In genomic region chr6:45504947-45505346, GRCh38 we compare ENCODE assay signal across 9 cellular contexts.
DNase-seq lines count a peak whose midpoint lies in the region; ATAC-seq and TF ChIP-seq lines count a peak whose summit lies in the region.
"Had no signal": no experiment of that assay in that cellular context is flagged by ENCODE, and none has a peak within 500 bp of the region (broad histone marks: within the 10 kb centered on the region; RNA-seq: fewer than 3 reads in every experiment).

No MANE protein-coding gene starts in this region.

- peaks cover 32% of the 10 kb centered on the region for H3K4me1 Mint-ChIP-seq in MCF 10A (ENCODE audit: insufficient read depth, unreplicated experiment)

- H3K27ac Mint-ChIP-seq in MCF 10A (ENCODE audit: low read depth, unreplicated experiment) = peak overlapping the region; percentile 41

- no peaks in the 10 kb centered on the region for H3K36me3 ChIP-seq in HUES64 (ENCODE audit: insufficient read depth, low read length)
- H3K36me3 ChIP-seq: upper lobe of left lung had no signal

- no peaks in the 10 kb centered on the region for H3K9me3 Mint-ChIP-seq in MCF 10A (ENCODE audit: unreplicated experiment)

- peaks cover 19% of the 10 kb centered on the region for H3K4me1 ChIP-seq in HUES64 (ENCODE audit: insufficient read depth, low read length)

- CTCF ChIA-PET in MCF 10A (lab: Yijun Ruan, JAX) = interaction anchor here (0.6 kb wide), 2 partner anchors 455 to 1235 kb away, joined by 3 to 5 read pairs; no protein-coding TSS in a partner anchor

- no peaks in the 10 kb centered on the region for H3K27me3 Mint-ChIP-seq in MCF 10A (ENCODE audit: insufficient read depth, unreplicated experiment)

- intact Hi-C loops in MCF 10A (cut with micrococcal nuclease) = no loop called here

- TF ChIP-seq CTCF in AG10803 (conservative IDR thresholded peaks at IDR 0.05; ENCODE audit: low read length) (no peak), MCF 10A (IDR thresholded peaks at IDR 0.05; ENCODE audit: unreplicated experiment) (no peak)

- BruUV-seq in MCF 10A (replicated peaks; lab: Mats Ljungman, UMichigan) = no TSS peak

- DNase-seq in AG10803 (ENCODE audit: low read depth) (peak; percentile 55), MCF 10A (ENCODE audit: unreplicated experiment) (peak; percentile 78), lung microvascular endothelial cell (ENCODE audit: low read depth in 2 of 2) (peak; percentile 51 to 60), NCI-H187 treated with DMSO at 0.1 percent for 48 hours (lab: John Stamatoyannopoulos, UW) (no peak), SIG-M5 (lab: John Stamatoyannopoulos, UW) (no peak)

- ATAC-seq in GM21447 (IDR thresholded peaks at IDR 0.05; ENCODE audit: unreplicated experiment) (no peak), GM18520 (IDR thresholded peaks at IDR 0.05; ENCODE audit: unreplicated experiment) (no peak)

- H3K4me3 ChIP-seq in AG10803 (ENCODE audit: low read length) (no peak overlapping the region), HUES64 (ENCODE audit: low read length) (no peak overlapping the region)
- H3K4me3 ChIP-seq: upper lobe of left lung had no signal

- H3K4me3 Mint-ChIP-seq in MCF 10A (ENCODE audit: unreplicated experiment) = no peak overlapping the region

- POLR2A ChIA-PET in MCF 10A (lab: Yijun Ruan, JAX) = interaction anchor here (0.5 to 1.4 kb wide), 6 partner anchors 44 to 688 kb away, joined by 3 to 4 read pairs (median 4); no protein-coding TSS in a partner anchor

- peak overlapping the region; percentile 44 for H3K27ac ChIP-seq in HUES64 (ENCODE audit: low read depth, low read length)
- H3K27ac ChIP-seq: upper lobe of left lung had no signal

- H3K36me3 Mint-ChIP-seq in MCF 10A (ENCODE audit: insufficient read depth, unreplicated experiment) = no peaks in the 10 kb centered on the region

- H3K27me3 ChIP-seq in HUES64 (ENCODE audit: insufficient read depth, low read length) = no peaks in the 10 kb centered on the region
- H3K27me3 ChIP-seq: upper lobe of left lung had no signal

- no peak overlapping the region for H3K9ac ChIP-seq in HUES64 (ENCODE audit: low read depth, low read length)

- no peaks in the 10 kb centered on the region for H3K9me3 ChIP-seq in HUES64 (ENCODE audit: insufficient read depth, low read depth, low read length)
- H3K9me3 ChIP-seq: upper lobe of left lung had no signal

- WGBS in HUES64 = 33% methylated on average over 5 of the region's 5 CpGs

Comparison
In these comparisons a context has a peak if more than half of its experiments do, and no peak if none do; other contexts are left out.
1. DNase-seq: peak in AG10803 (single experiment), MCF 10A (single experiment) and lung microvascular endothelial cell (2 of 2); none in NCI-H187 treated with DMSO at 0.1 percent for 48 hours (single experiment) and SIG-M5 (single experiment).